Comparison of ENCODE assay signal across 8 cellular contexts in the genomic region with DNA sequence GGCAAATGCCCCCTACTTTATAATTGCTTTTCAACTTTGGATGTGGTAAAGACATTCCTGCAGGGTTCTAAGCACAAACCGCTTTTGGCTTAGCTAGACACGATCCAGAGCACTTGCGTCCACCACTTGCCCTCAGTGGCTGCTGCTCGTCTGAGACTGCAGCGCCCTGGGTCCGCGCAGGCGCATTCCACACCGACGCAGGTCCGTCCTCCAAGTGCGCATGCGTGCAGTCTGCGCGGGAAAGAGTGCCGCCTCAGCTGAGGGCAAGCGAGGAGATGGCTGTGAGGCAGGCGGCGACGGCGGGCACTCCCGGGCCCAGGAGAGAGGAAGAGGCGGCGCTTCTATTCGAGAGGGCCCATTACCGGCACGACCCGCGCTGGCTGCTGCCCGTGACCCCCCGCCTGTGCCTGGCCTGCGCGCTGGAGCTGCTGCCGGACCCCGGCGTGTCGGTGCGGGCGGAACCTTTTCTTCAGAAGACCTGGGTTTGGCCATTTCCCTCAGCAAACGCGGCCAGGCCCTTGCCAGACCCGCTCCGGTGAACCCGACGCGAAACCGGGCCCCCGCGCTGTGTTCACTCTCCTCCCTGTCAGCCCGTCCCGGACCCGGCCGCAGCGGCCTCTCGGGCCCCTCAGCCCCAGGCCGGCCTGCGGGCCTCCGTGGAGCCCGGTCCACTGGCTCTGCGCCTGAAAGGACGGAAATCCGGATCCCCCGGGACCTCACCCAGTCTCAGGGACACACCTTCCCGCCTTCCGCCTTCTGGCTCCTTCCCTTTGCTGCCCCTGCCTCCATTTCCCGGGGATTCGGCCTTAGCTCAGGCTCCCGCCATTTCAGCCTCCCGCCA. TPM values are rescaled to one million over a fixed set of nuclear protein-coding genes. Genes with fewer than 3 reads are reported as not detected.
DNase-seq lines count a peak whose midpoint lies in the region; FAIRE-seq and TF ChIP-seq lines count a peak whose summit lies in the region.

A gene with protein sequence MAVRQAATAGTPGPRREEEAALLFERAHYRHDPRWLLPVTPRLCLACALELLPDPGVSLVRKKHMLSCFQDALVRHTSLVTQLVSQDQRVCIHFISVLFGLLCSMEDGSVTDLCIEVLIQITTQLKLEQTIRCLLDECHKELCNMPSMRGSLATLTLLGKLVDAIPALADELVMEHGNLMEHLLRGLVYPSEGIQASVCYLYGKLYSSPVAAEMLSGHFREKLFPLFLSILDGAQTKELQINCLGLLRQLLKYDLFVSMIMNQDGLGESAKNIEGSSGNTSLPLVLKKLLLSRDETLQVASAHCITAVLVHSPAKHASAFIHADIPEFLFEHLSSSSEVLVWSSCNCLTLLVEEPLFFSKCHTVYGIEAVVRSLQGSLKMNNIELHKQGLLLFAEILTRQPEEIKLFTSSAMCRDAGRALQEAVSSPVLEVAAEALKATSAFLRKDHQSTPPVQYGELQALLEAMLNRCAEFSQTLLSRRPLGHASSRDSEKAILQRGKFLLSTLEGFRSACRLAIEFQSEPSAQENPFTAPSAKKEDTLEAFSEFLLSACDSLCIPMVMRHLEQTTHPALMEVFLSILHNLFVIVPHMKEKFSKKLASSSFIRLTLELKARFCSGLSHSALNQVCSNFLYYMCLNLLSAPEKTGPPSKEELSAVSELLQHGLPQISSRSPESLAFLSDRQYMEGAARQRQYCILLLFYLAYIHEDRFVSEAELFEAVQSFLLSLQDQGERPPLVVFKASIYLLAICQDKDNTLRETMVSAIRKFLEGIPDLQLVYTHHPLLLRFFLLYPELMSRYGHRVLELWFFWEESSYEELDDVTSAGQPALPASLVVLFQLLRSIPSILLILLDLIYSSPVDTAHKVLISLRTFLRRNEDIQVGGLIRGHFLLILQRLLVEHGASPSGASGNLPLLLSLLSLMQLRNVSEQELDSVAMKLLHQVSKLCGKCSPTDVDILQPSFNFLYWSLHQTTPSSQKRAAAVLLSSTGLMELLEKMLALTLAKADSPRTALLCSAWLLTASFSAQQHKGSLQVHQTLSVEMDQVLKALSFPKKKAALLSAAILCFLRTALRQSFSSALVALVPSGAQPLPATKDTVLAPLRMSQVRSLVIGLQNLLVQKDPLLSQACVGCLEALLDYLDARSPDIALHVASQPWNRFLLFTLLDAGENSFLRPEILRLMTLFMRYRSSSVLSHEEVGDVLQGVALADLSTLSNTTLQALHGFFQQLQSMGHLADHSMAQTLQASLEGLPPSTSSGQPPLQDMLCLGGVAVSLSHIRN (plus strand): TSS at position 240 of the 841 bp plus-strand sequence. CDS start 36 bp downstream, at position 276.

- no peak within 1 kb of the TSS for H3K9ac ChIP-seq in H1 (replicated peaks in 1 of 4; ENCODE audit: extremely low read depth in 1 of 4, low read depth in 3 of 4, low read length in 3 of 4)

- no peak within 1 kb of the TSS for H2BK20ac ChIP-seq in H1 (ENCODE audit: low read length)

- no peak within 1 kb of the TSS for H3K56ac ChIP-seq in H1 (replicated peaks; ENCODE audit: insufficient read length, low read depth, low read length)

- TF ChIP-seq EP300 in H1 (IDR thresholded peaks at IDR 0.05; ENCODE audit: borderline replicate concordance in 1 of 2, low read depth in 2 of 2, low read length in 2 of 2), result no peak

- DNase-seq in GM19239 (ENCODE audit: insufficient read length, low spot score) (peak; percentile 89), H1 (ENCODE audit: low read depth in 1 of 2, low spot score in 2 of 2) (peak; percentile 38 to 75), myocyte (ENCODE audit: low read depth) (peak; percentile 36), NCI-H1436 (lab: John Stamatoyannopoulos, UW) (no peak), RCC 7860 (ENCODE audit: low spot score) (no peak), NCI-H2227 (lab: John Stamatoyannopoulos, UW; ENCODE audit: unreplicated experiment) (no peak)
- DNase-seq in stimulated activated CD8-positive, alpha-beta memory T cell treated with anti-CD3 and anti-CD28 coated beads, Interleukin-7, amount 100 ng/mL, for 24 hours (ENCODE audit: low read depth), result peak; percentile 81

- TF ChIP-seq CTCF in H1 (IDR thresholded peaks at IDR 0.05; ENCODE audit: control extremely low read depth in 1 of 3, insufficient read depth in 1 of 3, low read depth in 1 of 3, low read length in 3 of 3), result no peak

- no peak within 1 kb of the TSS for H3K14ac ChIP-seq in H1 (ENCODE audit: insufficient read length)

- TF ChIP-seq RAD21 in H1 (IDR thresholded peaks at IDR 0.05 in 1 of 2, conservative IDR thresholded peaks at IDR 0.05 in 1 of 2; ENCODE audit: low read depth in 2 of 2, low read length in 2 of 2), result no peak

- no peak within 1 kb of the TSS for H3K4me3 ChIP-seq in H1 (ENCODE audit: extremely low read depth in 1 of 4, insufficient read depth in 2 of 4, low read depth in 3 of 4, low read length in 4 of 4)

- 0 out of 2 replicates have a peak, but pooled peaks cover 2% of the 10 kb centered on the region for H3K23me2 ChIP-seq in H1 (ENCODE audit: low read depth, low read length)

- no peak within 1 kb of the TSS for H2BK15ac ChIP-seq in H1 (ENCODE audit: low read length)

- H3K79me2 ChIP-seq in H1 (ENCODE audit: control insufficient read depth in 1 of 2, insufficient read depth in 2 of 2, low read length in 2 of 2), result no peaks in the 10 kb centered on the region

- CTCF ChIA-PET in activated CD8-positive, alpha-beta memory T cell treated with anti-CD3 and anti-CD28 coated beads for 36 hours (lab: Charles Lee), result interaction anchor here (0.8 to 1.8 kb wide), 6 partner anchors 10 to 101 kb away, joined by 3 to 5 read pairs (median 4); a partner anchor contains a TSS
- CTCF ChIA-PET in H1 (lab: Charles Lee; ENCODE audit: partially characterized antibody), result interaction anchor here (0.7 to 3.9 kb wide), 12 partner anchors 12 to 245 kb away, joined by 3 to 36 read pairs (median 16); a partner anchor contains a TSS

- H3K4ac ChIP-seq in H1 (replicated peaks; ENCODE audit: insufficient read length, low read depth, low read length), result no peak within 1 kb of the TSS

- FAIRE-seq in GM19239 (lab: Jason Lieb, UNC) (peak; percentile 89), H1 (lab: Jason Lieb, UNC) (no peak), RCC 7860 (lab: Jason Lieb, UNC) (no peak)

- H2BK12ac ChIP-seq in H1 (ENCODE audit: low read depth, low read length), result no peak within 1 kb of the TSS

- H2BK120ac ChIP-seq in H1 (replicated peaks; ENCODE audit: low read depth, low read length), result no peak within 1 kb of the TSS

- no peak within 1 kb of the TSS for H3K27ac ChIP-seq in H1 (ENCODE audit: low read depth, low read length)

- H3K23ac ChIP-seq in H1 (ENCODE audit: insufficient read length), result no peak within 1 kb of the TSS

- peaks cover 0 to 7% of the 10 kb centered on the region in 2 experiments; a peak in 1 of 4 replicates for H3K9me3 ChIP-seq in H1 (ENCODE audit: insufficient read depth in 2 of 2, low read depth in 1 of 2, low read length in 1 of 2)

- no peaks in the 10 kb centered on the region for H3K36me3 ChIP-seq in H1 (ENCODE audit: control insufficient read depth in 2 of 4, insufficient read depth in 4 of 4, low read length in 3 of 4)

- POLR2A ChIA-PET in activated CD8-positive, alpha-beta memory T cell treated with anti-CD3 and anti-CD28 coated beads for 36 hours (lab: Charles Lee), result interaction anchor here (0.7 to 3.2 kb wide), 2 partner anchors 100 to 164 kb away, joined by 9 to 17 read pairs; a partner anchor contains a TSS
- POLR2A ChIA-PET in H1 (lab: Charles Lee; ENCODE audit: partially characterized antibody), result interaction anchor here (1.2 to 1.4 kb wide), 2 partner anchors 18 to 41 kb away, joined by 3 read pairs; no protein-coding TSS in a partner anchor

- no peak within 1 kb of the TSS for H3K4me2 ChIP-seq in H1 (ENCODE audit: insufficient read depth in 1 of 2, low read depth in 2 of 2, low read length in 2 of 2)

- H3K27me3 ChIP-seq in H1 (replicated peaks in 1 of 4; ENCODE audit: control insufficient read depth in 3 of 4, extremely low read depth in 1 of 4, insufficient read depth in 3 of 4, low read length in 3 of 4), result peaks cover 0 to 10% (median 6%) of the 10 kb centered on the region in 4 experiments; a peak in 6 of 7 replicates

- H4K5ac ChIP-seq in H1 (ENCODE audit: insufficient read length, low read depth, low read length), result no peak within 1 kb of the TSS

- no peak within 1 kb of the TSS for H3K18ac ChIP-seq in H1 (ENCODE audit: extremely low read depth, low read length)

- H4K20me1 ChIP-seq in H1 (replicated peaks in 1 of 2; ENCODE audit: control insufficient read depth in 1 of 2, insufficient read depth in 2 of 2, low read length in 2 of 2), result peaks cover 0 to 2% of the 10 kb centered on the region in 2 experiments

- WGBS in H1 (ENCODE audit: extremely low coverage in 1 of 2, insufficient coverage in 1 of 2, insufficient read length in 1 of 2, insufficient replicate concordance in 2 of 2, low coverage in 1 of 2, low lambda C conversion rate in 2 of 2, missing lambda C conversion rate in 1 of 2), 2 experiments, result 83% methylated on average over 35 of the region's 69 CpGs; no CpG with 5 or more reads in 1 of the 2 experiments

- no peak for TF ChIP-seq POLR2A in H1 (IDR thresholded peaks at IDR 0.05; ENCODE audit: control extremely low read depth in 1 of 2, low read depth in 2 of 2, low read length in 2 of 2)

- H4K8ac ChIP-seq in H1 (ENCODE audit: extremely low read depth, insufficient read depth, low read length), result peak within 1 kb of the TSS; percentile 75

- H4K91ac ChIP-seq in H1 (replicated peaks; ENCODE audit: insufficient read length, low read length), result no peak within 1 kb of the TSS

- no peak within 1 kb of the TSS for H2BK5ac ChIP-seq in H1 (ENCODE audit: low read depth, low read length)

- H3K4me1 ChIP-seq in H1 (replicated peaks in 1 of 4; ENCODE audit: control insufficient read depth in 3 of 4, insufficient read depth in 4 of 4, low read length in 3 of 4), result peaks cover 0 to 6% (median 4%) of the 10 kb centered on the region in 4 experiments; a peak in 5 of 7 replicates

- no peaks in the 10 kb centered on the region for H3K79me1 ChIP-seq in H1 (ENCODE audit: low read depth, low read length)

- H2AK5ac ChIP-seq in H1 (ENCODE audit: low read depth, low read length), result no peak within 1 kb of the TSS

- no peak within 1 kb of the TSS for H2AFZ ChIP-seq in H1 (ENCODE audit: low read length)

TF ChIP-seq in H1, 55 proteins besides CTCF, POLR2A, EP300 and RAD21 (continues in another document):
- no peak for TF ChIP-seq SUZ12 (IDR thresholded peaks at IDR 0.05; ENCODE audit: low read length)
- TF ChIP-seq KDM5A (IDR thresholded peaks at IDR 0.05; ENCODE audit: low read length), result no peak

RNA-seq across cellular contexts. Expression of the gene that starts here (rescaled TPM):
- total RNA-seq in activated CD8-positive, alpha-beta memory T cell treated with anti-CD3 and anti-CD28 coated beads for 36 hours, result 10 to 100 TPM; 24.0 to 31.1 TPM
- total RNA-seq in H1 (2021; fragmentation: NEBNext Ultra II Directional; extraction: Animal tissue kit (Norgen Biotek cat#: 25700)), result 0.36 and 0.54 TPM in 2 replicates
- 0.27 and 0.38 TPM in 2 replicates for polyA plus RNA-seq in H1 (2011; rRNA removed)
- polyA plus RNA-seq in H1 (2011; cell fraction: cytosol; rRNA removed), result 0.23 TPM
- 1.1 TPM for polyA plus RNA-seq in H1 (2011; cell fraction: nucleus; rRNA removed)
- polyA plus RNA-seq in H1 (2012, experiment 1 of 2), result 0.20 to 1.1 TPM (median 0.63 TPM) in 4 replicates
- 0.04 TPM for polyA plus RNA-seq in H1 (2012, experiment 2 of 2)
- 0.18 TPM for polyA plus RNA-seq in H1 (2013, experiment 1 of 2)
- 0.28 TPM for polyA plus RNA-seq in H1 (2013, experiment 2 of 2)
- 0.19 and 0.32 TPM in 2 replicates for polyA minus RNA-seq in H1 (2011; rRNA and poly(A)+ RNA removed)
- not detected for polyA minus RNA-seq in H1 (2011; cell fraction: cytosol; rRNA and poly(A)+ RNA removed)
- 0.60 TPM for polyA minus RNA-seq in H1 (2011; cell fraction: nucleus; rRNA and poly(A)+ RNA removed)
- total RNA-seq in myocyte, result 0.08 TPM in 1 of 2 replicates, not detected in the other
- not detected for polyA plus RNA-seq in myocyte (2012)

Comparison
In these comparisons a context has a peak if more than half of its experiments do, and no peak if none do; other contexts are left out.
1. RNA of the gene that starts here (total RNA-seq): 24.0 to 31.1 TPM in activated CD8-positive, alpha-beta memory T cell treated with anti-CD3 and anti-CD28 coated beads for 36 hours; 0.36 to 0.54 TPM in H1 and 0.08 TPM in myocyte; every median in the first group is over 10 times any median in the second.
2. Peak in DNase-seq in myocyte; RNA of the gene not detected or under 1 TPM.
3. DNase-seq: peak in GM19239 (single experiment), H1 (2 of 2) and stimulated activated CD8-positive, alpha-beta memory T cell treated with anti-CD3 and anti-CD28 coated beads, Interleukin-7, amount 100 ng/mL, for 24 hours (single experiment); none in NCI-H1436 (single experiment), RCC 7860 (single experiment) and NCI-H2227 (single experiment).